Comparison of ENCODE assay signal across 18 cellular contexts in genomic region chr13:99277629-99278028, GRCh38. TPM values are rescaled to one million over a fixed set of nuclear protein-coding genes. Genes with fewer than 3 reads are reported as not detected.
A peak's percentile ranks its signal among the peaks of the same experiment; 100 is the strongest.
DNase-seq lines count a peak whose midpoint lies in the region; ATAC-seq lines count a peak whose summit lies in the region.
"Had no signal": no experiment of that assay in that cellular context is flagged by ENCODE, and none has a peak within 500 bp of the region (broad histone marks: within the 10 kb centered on the region; RNA-seq: fewer than 3 reads in every experiment).

No MANE protein-coding gene starts in this region.

- peaks cover 20 to 62% (median 49%) of the 10 kb centered on the region in 11 experiments for H3K36me3 ChIP-seq in BLaER1 treated with 17β-estradiol and CSF1 and Interleukin-3, amounts not matched to agents 10 nM and 100 nM
- H3K36me3 ChIP-seq: cardiac muscle cell, Peyer's patch had no signal

- H3K4me1 ChIP-seq in BLaER1 treated with 17β-estradiol and CSF1 and Interleukin-3, amounts not matched to agents 10 nM and 100 nM = peaks cover 59 to 88% (median 84%) of the 10 kb centered on the region in 10 experiments
- H3K4me1 ChIP-seq: parathyroid adenoma had no signal

- peak overlapping the region in 7 of 11 experiments; percentile 23 to 87 (median 81); a peak in 14 of 22 replicates for H3K27ac ChIP-seq in BLaER1 treated with 17β-estradiol and CSF1 and Interleukin-3, amounts not matched to agents 10 nM and 100 nM
- H3K27ac ChIP-seq: cardiac muscle cell, parathyroid adenoma, Peyer's patch had no signal

- no peak overlapping the region for H3K4me3 ChIP-seq in BLaER1 treated with 17β-estradiol and CSF1 and Interleukin-3, amounts not matched to agents 10 nM and 100 nM
- H3K4me3 ChIP-seq: cardiac muscle cell, Peyer's patch had no signal

- H4K20me1 ChIP-seq in BLaER1 treated with 17β-estradiol and CSF1 and Interleukin-3, amounts not matched to agents 10 nM and 100 nM = peaks cover 0 to 12% (median 0%) of the 10 kb centered on the region in 11 experiments; a peak in 3 of 22 replicates

- H3K27me3 ChIP-seq in BLaER1 treated with 17β-estradiol and CSF1 and Interleukin-3, amounts not matched to agents 10 nM and 100 nM = no peaks in the 10 kb centered on the region
- H3K27me3 ChIP-seq: cardiac muscle cell, Peyer's patch had no signal

- DNase-seq in GF-D8 (lab: John Stamatoyannopoulos, UW) (peak; percentile 90), SIG-M5 treated with dmso at 0.1 percent for 504 hours (lab: John Stamatoyannopoulos, UW; ENCODE audit: unreplicated experiment) (peak; percentile 99), hypothalamus (lab: John Stamatoyannopoulos, UW) (no peak), anterior cingulate cortex (lab: John Stamatoyannopoulos, UW) (no peak)
- DNase-seq: activated CD8-positive, alpha-beta memory T cell treated with anti-CD3 and anti-CD28 coated beads, Interleukin-2, amount 50 U/mL, for 48 hours; DMS53; HCEC 1CT; kidney glomerular epithelial cell; NCI-H2081 treated with DMSO at 0.1 percent for 48 hours; NCI-H526 treated with DMSO at 0.1 percent for 48 hours; Peyer's patch had no signal

- peaks cover 1 to 3% (median 2%) of the 10 kb centered on the region in 11 experiments; a peak in 21 of 22 replicates for H3K9me3 ChIP-seq in BLaER1 treated with 17β-estradiol and CSF1 and Interleukin-3, amounts not matched to agents 10 nM and 100 nM (replicated peaks in 1 of 11)

- peak overlapping the region in 1 of 11 experiments; percentile 3; a peak in 3 of 22 replicates for H3K9ac ChIP-seq in BLaER1 treated with 17β-estradiol and CSF1 and Interleukin-3, amounts not matched to agents 10 nM and 100 nM
- H3K9ac ChIP-seq: parathyroid adenoma had no signal

- peak overlapping the region; percentile 35 to 91 (median 74) for H3K4me2 ChIP-seq in BLaER1 treated with 17β-estradiol and CSF1 and Interleukin-3, amounts not matched to agents 10 nM and 100 nM

- ATAC-seq in esophagus mucosa (peak; percentile 16), HG02642 (IDR thresholded peaks at IDR 0.05; ENCODE audit: poor library complexity, unreplicated experiment) (no peak), HG03520 (IDR thresholded peaks at IDR 0.05; ENCODE audit: unreplicated experiment) (no peak)

RNA-seq across cellular contexts. Expression of gene GPR18, which starts 19.4 kb away (rescaled TPM):
- not detected for total RNA-seq in esophagus mucosa
- total RNA-seq: cardiac muscle cell, M059J had no signal

RNA-seq across cellular contexts. Expression of gene GPR183, which starts 29.6 kb away (rescaled TPM):
- total RNA-seq in esophagus mucosa = 0.76 TPM

Comparison
In these comparisons a context has a peak if more than half of its experiments do, and no peak if none do; other contexts are left out.
1. DNase-seq: peak in GF-D8 (single experiment) and SIG-M5 treated with dmso at 0.1 percent for 504 hours (single experiment); none in hypothalamus (0 of 51) and anterior cingulate cortex (0 of 58).